ENCODE assay signal across 8 cellular contexts in the genomic region with DNA sequence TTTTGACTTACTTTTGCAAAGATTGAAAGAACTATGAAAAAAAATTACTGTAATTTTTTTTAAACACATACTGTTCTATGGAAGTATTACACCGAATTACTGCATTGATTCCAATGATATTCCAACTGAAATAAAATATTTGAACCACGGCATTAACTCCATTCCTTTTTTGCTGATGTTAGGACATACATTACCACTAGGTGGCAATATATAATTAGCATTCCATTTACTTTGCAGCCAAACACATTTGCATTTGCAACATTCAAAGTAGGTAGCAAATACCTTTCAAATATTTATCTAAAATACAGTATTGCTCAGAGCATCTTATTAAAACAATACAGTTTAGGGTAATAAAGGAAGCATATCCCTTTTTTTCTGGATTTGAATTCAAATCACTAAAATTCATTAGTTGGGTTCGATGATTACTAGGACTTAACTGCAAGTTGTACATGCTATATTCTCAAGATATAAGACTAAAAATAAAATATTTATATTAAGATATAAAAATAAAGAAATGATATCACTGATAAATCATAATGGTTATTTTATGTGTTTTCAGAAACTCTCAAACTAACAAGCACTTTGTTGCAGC. TPM values are rescaled to one million over a fixed set of nuclear protein-coding genes. Genes with fewer than 3 reads are reported as not detected.
DNase-seq lines count a peak whose midpoint lies in the region; ATAC-seq and TF ChIP-seq lines count a peak whose summit lies in the region.

No MANE protein-coding gene starts in this region.

- intact Hi-C loops in thyroid gland (cut with DNase I) = no loop called here

- TF ChIP-seq CTCF in gastroesophageal sphincter (IDR thresholded peaks at IDR 0.05) (peak; percentile 44 to 65 (median 53)), thyroid gland (IDR thresholded peaks at IDR 0.05) (peak in 5 of 6 experiments; percentile 8 to 70 (median 41))

- H3K27me3 ChIP-seq in gastroesophageal sphincter (no peaks in the 10 kb centered on the region), thyroid gland (no peaks in the 10 kb centered on the region)

- H3K4me1 ChIP-seq in gastroesophageal sphincter (no peaks in the 10 kb centered on the region), thyroid gland (peaks cover 0 to 7% of the 10 kb centered on the region in 2 donors)

- peaks cover 0 to 19% (median 0%) of the 10 kb centered on the region in 3 donors for H3K9me3 ChIP-seq in gastroesophageal sphincter
- no peaks in the 10 kb centered on the region for H3K9me3 ChIP-seq in thyroid gland

- H3K4me3 ChIP-seq in gastroesophageal sphincter (no peak overlapping the region), thyroid gland (replicated peaks in 1 of 3) (no peak overlapping the region)

- DNase-seq in SIG-M5 treated with dmso at 0.1 percent for 504 hours (lab: John Stamatoyannopoulos, UW; ENCODE audit: unreplicated experiment) = peak; percentile 48
- no peak for DNase-seq in SIG-M5 (lab: John Stamatoyannopoulos, UW)
- peak; percentile 50 for DNase-seq in SK-MEL-5 (ENCODE audit: low read depth, low spot score)
- DNase-seq in thyroid gland = no peak
- no peak for DNase-seq in DMS153 (lab: John Stamatoyannopoulos, UW)
- DNase-seq in UCSD-AML1 (lab: John Stamatoyannopoulos, UW; ENCODE audit: unreplicated experiment) = no peak

- no peak for TF ChIP-seq POLR2A in gastroesophageal sphincter (IDR thresholded peaks at IDR 0.05)
- TF ChIP-seq POLR2A in thyroid gland (IDR thresholded peaks at IDR 0.05) = no peak

- ATAC-seq in HG03520 (IDR thresholded peaks at IDR 0.05; ENCODE audit: unreplicated experiment) = peak; percentile 78
- ATAC-seq in gastroesophageal sphincter = no peak

- H3K27ac ChIP-seq in gastroesophageal sphincter (no peak overlapping the region), thyroid gland (no peak overlapping the region)

- WGBS in gastroesophageal sphincter (ENCODE audit: low coverage in 1 of 2), 2 donors = 54 to 60% methylated on average over 3 of the region's 3 CpGs
- 51 to 61% methylated on average over 3 of the region's 3 CpGs for WGBS in thyroid gland, 2 donors

- no peak for TF ChIP-seq EP300 in gastroesophageal sphincter (IDR thresholded peaks at IDR 0.05)

- H3K36me3 ChIP-seq in gastroesophageal sphincter = peaks cover 0 to 37% of the 10 kb centered on the region in 2 donors
- no peaks in the 10 kb centered on the region for H3K36me3 ChIP-seq in thyroid gland

- in situ Hi-C loops in SK-MEL-5 (cut with HindIII; ENCODE audit: low pct_unique_long_range_greater_than_20kb, low sequenced_read_pairs) = no loop called here

RNA-seq across cellular contexts. Expression of a gene that starts 31.3 kb away (rescaled TPM):
- total RNA-seq in SK-MEL-5 (2014; rRNA removed; shearing (Covaris generic)) = 32.7 and 35.2 TPM in 2 replicates
- polyA plus RNA-seq in SK-MEL-5 (2015; cell fraction: cytosol; rRNA removed) = 50.8 and 63.7 TPM in 2 replicates
- polyA plus RNA-seq in SK-MEL-5 (2015; cell fraction: nucleus; rRNA removed) = 53.2 and 60.1 TPM in 2 replicates
- 10 to 100 TPM; 33.0 to 44.4 (median 34.8) TPM for total RNA-seq in gastroesophageal sphincter
- 10 to 100 TPM; 30.7 to 33.2 (median 32.0) TPM for total RNA-seq in thyroid gland

Comparison
In these comparisons a context has a peak if more than half of its experiments do, and no peak if none do; other contexts are left out.
1. DNase-seq: peak in SIG-M5 treated with dmso at 0.1 percent for 504 hours (single experiment) and SK-MEL-5 (single experiment); none in SIG-M5 (single experiment), thyroid gland (0 of 2), DMS153 (single experiment) and UCSD-AML1 (single experiment).